In genomic region chr6:50113114-50113857, GRCh38 we compare ENCODE assay signal across 24 cellular contexts.
"Had no signal": no experiment of that assay in that cellular context is flagged by ENCODE, and none has a peak within 500 bp of the region (broad histone marks: within the 10 kb centered on the region; RNA-seq: fewer than 3 reads in every experiment).

No MANE protein-coding gene starts in this region.

- H3K27ac Mint-ChIP-seq: activated B cell treated with CpG ODN at 0.5 μM for 24 hours; activated CD4-positive, alpha-beta memory T cell treated with anti-CD3 and anti-CD28 coated beads for 36 hours; activated naive CD8-positive, alpha-beta T cell treated with anti-CD3 and anti-CD28 coated beads, Interleukin-2, amount 50 U/mL, for 24 hours; effector memory CD8-positive, alpha-beta T cell; mesothelial cell of epicardium; natural killer cell; type B pancreatic cell had no signal

- H3K9me3 Mint-ChIP-seq: activated naive CD8-positive, alpha-beta T cell treated with anti-CD3 and anti-CD28 coated beads, Interleukin-2, amount 50 U/mL, for 24 hours; mesothelial cell of epicardium; type B pancreatic cell had no signal

- H3K4me3 Mint-ChIP-seq: activated B cell treated with CpG ODN at 0.5 μM for 24 hours; activated CD4-positive, alpha-beta memory T cell treated with anti-CD3 and anti-CD28 coated beads for 36 hours; activated naive CD8-positive, alpha-beta T cell treated with anti-CD3 and anti-CD28 coated beads, Interleukin-2, amount 50 U/mL, for 24 hours; effector memory CD8-positive, alpha-beta T cell; mesothelial cell of epicardium; natural killer cell; type B pancreatic cell had no signal

- H3K27me3 Mint-ChIP-seq: activated B cell treated with CpG ODN at 0.5 μM for 24 hours; activated CD4-positive, alpha-beta memory T cell treated with anti-CD3 and anti-CD28 coated beads for 36 hours; activated naive CD8-positive, alpha-beta T cell treated with anti-CD3 and anti-CD28 coated beads, Interleukin-2, amount 50 U/mL, for 24 hours; effector memory CD8-positive, alpha-beta T cell had no signal

- H3K27ac ChIP-seq: body of pancreas, left ventricle myocardium inferior, sigmoid colon, spleen, thoracic aorta, vagina had no signal

- H3K9me3 ChIP-seq: body of pancreas, left ventricle myocardium inferior, sigmoid colon, spleen, thoracic aorta, vagina had no signal

- H3K27me3 ChIP-seq: body of pancreas, sigmoid colon, spleen, vagina had no signal

- DNase-seq: activated B cell treated with CpG ODN at 0.5 μM for 24 hours; activated CD4-positive, alpha-beta memory T cell treated with anti-CD3 and anti-CD28 coated beads for 36 hours; activated CD4-positive, alpha-beta T cell treated with anti-CD3 and anti-CD28 coated beads for 4 hours; activated naive CD4-positive, alpha-beta T cell treated with anti-CD3 and anti-CD28 coated beads, Interleukin-2, amount 50 U/mL, for 16 hours; activated naive CD8-positive, alpha-beta T cell treated with anti-CD3 and anti-CD28 coated beads, Interleukin-2, amount 50 U/mL, for 24 hours; activated T-cell treated with anti-CD3 and anti-CD28 coated beads, Interleukin-2, amount 50 U/mL, for 48 hours; body of pancreas; dermis blood vessel endothelial cell; effector memory CD8-positive, alpha-beta T cell; foreskin melanocyte; hippocampal formation; left ventricle myocardium inferior; natural killer cell; posterior cingulate gyrus; retina; sigmoid colon; spleen; stimulated activated CD4-positive, alpha-beta T cell treated with anti-CD3 and anti-CD28 coated beads, Interleukin-4, amount 100 ng/mL, for 1 hour; stimulated activated naive CD4-positive, alpha-beta T cell; T1000 had no signal

- H3K4me1 Mint-ChIP-seq: activated B cell treated with CpG ODN at 0.5 μM for 24 hours; activated naive CD8-positive, alpha-beta T cell treated with anti-CD3 and anti-CD28 coated beads, Interleukin-2, amount 50 U/mL, for 24 hours; natural killer cell had no signal

- H3K36me3 ChIP-seq: left ventricle myocardium inferior, sigmoid colon, spleen, thoracic aorta, vagina had no signal

- H3K4me3 ChIP-seq: body of pancreas, left ventricle myocardium inferior, sigmoid colon, spleen, thoracic aorta, vagina had no signal

- H3K4me1 ChIP-seq: body of pancreas, left ventricle myocardium inferior, sigmoid colon, spleen, vagina had no signal

- H3K36me3 Mint-ChIP-seq: activated CD4-positive, alpha-beta memory T cell treated with anti-CD3 and anti-CD28 coated beads for 36 hours; mesothelial cell of epicardium; natural killer cell; type B pancreatic cell had no signal
